In genomic region chr9:130712564-130713285, GRCh38 we compare ENCODE assay signal across 8 cellular contexts. TPM values are rescaled to one million over a fixed set of nuclear protein-coding genes. Genes with fewer than 3 reads are reported as not detected.
DNase-seq lines count a peak whose midpoint lies in the region; ATAC-seq, FAIRE-seq and TF ChIP-seq lines count a peak whose summit lies in the region.

No MANE protein-coding gene starts in this region.

- H2AK5ac ChIP-seq in H1 (ENCODE audit: low read depth, low read length) (no peak overlapping the region), mesenchymal stem cell (ENCODE audit: low read length, severe bottlenecking) (no peak overlapping the region)

- no peak overlapping the region for H3K23ac ChIP-seq in H1 (ENCODE audit: insufficient read length)
- H3K23ac ChIP-seq in mesenchymal stem cell (ENCODE audit: low read length in 2 of 2) = peak overlapping the region in 1 of 2 experiments; percentile 98

- no peak overlapping the region for H3K14ac ChIP-seq in H1 (ENCODE audit: insufficient read length)
- peak overlapping the region; percentile 62 to 100 for H3K14ac ChIP-seq in mesenchymal stem cell (ENCODE audit: low read length in 2 of 2)

- H2BK12ac ChIP-seq in H1 (ENCODE audit: low read depth, low read length) = no peak overlapping the region
- H2BK12ac ChIP-seq in mesenchymal stem cell (ENCODE audit: low read length in 2 of 2) = no peak overlapping the region

- H3K23me2 ChIP-seq in H1 (ENCODE audit: low read depth, low read length) = peaks cover 5% of the 10 kb centered on the region

- peak overlapping the region; percentile 96 for H3K27ac ChIP-seq in H1 (ENCODE audit: low read depth, low read length)
- peak overlapping the region; percentile 95 for H3K27ac ChIP-seq in mesenchymal stem cell (ENCODE audit: low read length, poor library complexity, severe bottlenecking)

- no peak overlapping the region for H3K4ac ChIP-seq in H1 (replicated peaks; ENCODE audit: insufficient read length, low read depth, low read length)
- peak overlapping the region; percentile 85 to 89 for H3K4ac ChIP-seq in mesenchymal stem cell (ENCODE audit: low read depth in 1 of 2, low read length in 2 of 2)

- DNase-seq in COLO829 (ENCODE audit: low spot score) (peak; percentile 98), HT-29 (ENCODE audit: low spot score) (peak; percentile 98), H1 (ENCODE audit: low read depth in 1 of 2, low spot score in 2 of 2) (peak; percentile 95), mesenchymal stem cell (peak; percentile 99)
- peak; percentile 89 for DNase-seq in NK-92 treated with Interleukin-12 subunit alpha and Interleukin-12 subunit beta, amount 100 ng/mL, for 24 hours (lab: John Stamatoyannopoulos, UW)
- peak; percentile 88 to 91 (median 90) for DNase-seq in activated CD8-positive, alpha-beta memory T cell treated with anti-CD3 and anti-CD28 coated beads for 48 hours (ENCODE audit: low read depth in 2 of 3, low spot score in 2 of 3)
- DNase-seq in stimulated activated CD8-positive, alpha-beta memory T cell treated with anti-CD3 and anti-CD28 coated beads, Interleukin-12 subunit alpha, Interleukin-12 subunit beta, amount 100 ng/mL, for 24 hours (ENCODE audit: extremely low read depth) = peak; percentile 83

- FAIRE-seq in H1 (lab: Jason Lieb, UNC) = no peak

- CTCF ChIA-PET in H1 (lab: Charles Lee; ENCODE audit: partially characterized antibody) = interaction anchor here (0.8 to 3.2 kb wide), 6 partner anchors 11 to 154 kb away, joined by 3 to 29 read pairs (median 4); no protein-coding TSS in a partner anchor

- peak overlapping the region; percentile 81 to 93 (median 90) for H3K9ac ChIP-seq in H1 (replicated peaks in 1 of 4; ENCODE audit: extremely low read depth in 1 of 4, low read depth in 3 of 4, low read length in 3 of 4)
- peak overlapping the region; percentile 97 for H3K9ac ChIP-seq in mesenchymal stem cell (ENCODE audit: low read length)

- peaks cover 0 to 16% of the 10 kb centered on the region in 2 experiments for H4K20me1 ChIP-seq in H1 (replicated peaks in 1 of 2; ENCODE audit: control insufficient read depth in 1 of 2, insufficient read depth in 2 of 2, low read length in 2 of 2)

- H4K91ac ChIP-seq in H1 (replicated peaks; ENCODE audit: insufficient read length, low read length) (no peak overlapping the region), mesenchymal stem cell (ENCODE audit: low read length) (peak overlapping the region; percentile 82)

- POLR2A ChIA-PET in H1 (lab: Charles Lee; ENCODE audit: partially characterized antibody) = interaction anchor here (0.9 to 1.3 kb wide), 6 partner anchors 11 to 153 kb away, joined by 3 to 7 read pairs (median 4); partner anchors contain the start of gene EXOSC2

- H2AFZ ChIP-seq in H1 (ENCODE audit: low read length) (no peak overlapping the region), mesenchymal stem cell (ENCODE audit: low read depth, low read length) (peak overlapping the region; percentile 96)

- TF ChIP-seq POLR2A in H1 (IDR thresholded peaks at IDR 0.05; ENCODE audit: control extremely low read depth in 1 of 2, low read depth in 2 of 2, low read length in 2 of 2) = peak in 1 of 2 experiments; percentile 85; a peak in 2 of 3 replicates

- peak overlapping the region; percentile 90 for H3K18ac ChIP-seq in H1 (ENCODE audit: extremely low read depth, low read length)
- peak overlapping the region; percentile 46 to 95 for H3K18ac ChIP-seq in mesenchymal stem cell (ENCODE audit: low read depth in 1 of 2, low read length in 2 of 2)

- H2BK15ac ChIP-seq in H1 (ENCODE audit: low read length) = no peak overlapping the region
- H2BK15ac ChIP-seq in mesenchymal stem cell (ENCODE audit: low read depth, poor library complexity, severe bottlenecking) = peak overlapping the region; percentile 87

- H3K4me2 ChIP-seq in H1 (ENCODE audit: insufficient read depth in 1 of 2, low read depth in 2 of 2, low read length in 2 of 2) (peak overlapping the region; percentile 84 to 96), mesenchymal stem cell (ENCODE audit: low read length, poor library complexity, severe bottlenecking) (peak overlapping the region; percentile 97)

- TF ChIP-seq RAD21 in H1 (IDR thresholded peaks at IDR 0.05 in 1 of 2, conservative IDR thresholded peaks at IDR 0.05 in 1 of 2; ENCODE audit: low read depth in 2 of 2, low read length in 2 of 2) = peak in 1 of 2 experiments; percentile 14; a peak in 1 of 4 replicates

- no peaks in the 10 kb centered on the region for H3K27me3 ChIP-seq in H1 (replicated peaks in 1 of 4; ENCODE audit: control insufficient read depth in 3 of 4, extremely low read depth in 1 of 4, insufficient read depth in 3 of 4, low read length in 3 of 4)
- H3K27me3 ChIP-seq in mesenchymal stem cell (ENCODE audit: control insufficient read depth in 1 of 2, insufficient read depth in 1 of 2, low read length in 2 of 2) = no peaks in the 10 kb centered on the region

- H3K4me3 ChIP-seq in H1 (ENCODE audit: extremely low read depth in 1 of 4, insufficient read depth in 2 of 4, low read depth in 3 of 4, low read length in 4 of 4) = peak overlapping the region; percentile 68 to 86 (median 76)
- peak overlapping the region; percentile 86 to 98 for H3K4me3 ChIP-seq in mesenchymal stem cell (ENCODE audit: insufficient read depth in 1 of 2, low read depth in 1 of 2, low read length in 2 of 2)

- peak overlapping the region; percentile 81 for H3K56ac ChIP-seq in H1 (replicated peaks; ENCODE audit: insufficient read length, low read depth, low read length)

- no peak for TF ChIP-seq EP300 in H1 (IDR thresholded peaks at IDR 0.05; ENCODE audit: borderline replicate concordance in 1 of 2, low read depth in 2 of 2, low read length in 2 of 2)

- peaks cover 2% of the 10 kb centered on the region; the same call in 1 of the 2 replicates for H3K79me1 ChIP-seq in H1 (ENCODE audit: low read depth, low read length)
- no peaks in the 10 kb centered on the region for H3K79me1 ChIP-seq in mesenchymal stem cell (replicated peaks; ENCODE audit: low read length, poor library complexity, severe bottlenecking)

- H3K79me2 ChIP-seq in H1 (ENCODE audit: control insufficient read depth in 1 of 2, insufficient read depth in 2 of 2, low read length in 2 of 2) = peaks cover 0 to 43% of the 10 kb centered on the region in 2 experiments; a peak in 3 of 4 replicates

- H2BK120ac ChIP-seq in H1 (replicated peaks; ENCODE audit: low read depth, low read length) (no peak overlapping the region), mesenchymal stem cell (ENCODE audit: low read depth, low read length) (peak overlapping the region; percentile 80)

- peak overlapping the region; percentile 78 for H2BK5ac ChIP-seq in H1 (ENCODE audit: low read depth, low read length)
- peak overlapping the region; percentile 96 for H2BK5ac ChIP-seq in mesenchymal stem cell (ENCODE audit: low read depth, low read length, poor library complexity, severe bottlenecking)

- WGBS in H1 (ENCODE audit: extremely low coverage in 1 of 2, insufficient coverage in 1 of 2, insufficient read length in 1 of 2, insufficient replicate concordance in 2 of 2, low coverage in 1 of 2, low lambda C conversion rate in 2 of 2, missing lambda C conversion rate in 1 of 2), 2 experiments = 1% methylated on average over 44 of the region's 68 CpGs; no CpG with 5 or more reads in 1 of the 2 experiments
- WGBS in mesenchymal stem cell = under 1% methylated on average over 57 of the region's 68 CpGs

- H4K5ac ChIP-seq in H1 (ENCODE audit: insufficient read length, low read depth, low read length) = peak overlapping the region; percentile 99

- TF ChIP-seq CTCF in H1 (IDR thresholded peaks at IDR 0.05; ENCODE audit: control extremely low read depth in 1 of 3, insufficient read depth in 1 of 3, low read depth in 1 of 3, low read length in 3 of 3) = no peak

- H4K8ac ChIP-seq in H1 (ENCODE audit: extremely low read depth, insufficient read depth, low read length) (peak overlapping the region; percentile 96; the same call in 1 of the 2 replicates), mesenchymal stem cell (ENCODE audit: low read length) (peak overlapping the region; percentile 97)

- H3K36me3 ChIP-seq in H1 (ENCODE audit: control insufficient read depth in 2 of 4, insufficient read depth in 4 of 4, low read length in 3 of 4) (no peaks in the 10 kb centered on the region), mesenchymal stem cell (ENCODE audit: control insufficient read depth in 1 of 2, insufficient read depth in 2 of 2, low read depth in 1 of 2, low read length in 2 of 2) (no peaks in the 10 kb centered on the region)

- ATAC-seq in GM21360 (IDR thresholded peaks at IDR 0.05; ENCODE audit: unreplicated experiment) = peak; percentile 96

- H3K4me1 ChIP-seq in H1 (replicated peaks in 1 of 4; ENCODE audit: control insufficient read depth in 3 of 4, insufficient read depth in 4 of 4, low read length in 3 of 4) = peaks cover 2 to 9% (median 3%) of the 10 kb centered on the region in 4 experiments; a peak in 4 of 7 replicates
- peaks cover 9% of the 10 kb centered on the region for H3K4me1 ChIP-seq in mesenchymal stem cell (ENCODE audit: control insufficient read depth, insufficient read depth, low read depth, low read length)

- H3K9me3 ChIP-seq in H1 (ENCODE audit: insufficient read depth in 2 of 2, low read depth in 1 of 2, low read length in 1 of 2) (no peaks in the 10 kb centered on the region), mesenchymal stem cell (ENCODE audit: control insufficient read depth, low read length) (no peaks in the 10 kb centered on the region)

- H2BK20ac ChIP-seq in H1 (ENCODE audit: low read length) = no peak overlapping the region

RNA-seq across cellular contexts. Expression of gene EXOSC2, which starts 19.1 kb away (rescaled TPM):
- total RNA-seq in HT-29 (2014; rRNA removed; shearing (Covaris generic)) = 26.5 and 29.7 TPM in 2 replicates
- total RNA-seq in H1 (2021; fragmentation: NEBNext Ultra II Directional; extraction: Animal tissue kit (Norgen Biotek cat#: 25700)) = 84.3 and 93.6 TPM in 2 replicates
- polyA plus RNA-seq in H1 (2011; rRNA removed) = 39.3 and 47.8 TPM in 2 replicates
- 67.9 TPM for polyA plus RNA-seq in H1 (2011; cell fraction: cytosol; rRNA removed)
- 45.9 TPM for polyA plus RNA-seq in H1 (2011; cell fraction: nucleus; rRNA removed)
- polyA plus RNA-seq in H1 (2012, experiment 1 of 2) = 65.5 to 78.6 TPM (median 69.6 TPM) in 4 replicates
- polyA plus RNA-seq in H1 (2012, experiment 2 of 2) = 24.0 TPM
- polyA plus RNA-seq in H1 (2013, experiment 1 of 2) = 34.7 TPM
- polyA plus RNA-seq in H1 (2013, experiment 2 of 2) = 33.1 TPM
- 96.3 and 109 TPM in 2 replicates for polyA minus RNA-seq in H1 (2011; rRNA and poly(A)+ RNA removed)
- polyA minus RNA-seq in H1 (2011; cell fraction: cytosol; rRNA and poly(A)+ RNA removed) = 41.5 TPM
- 62.0 TPM for polyA minus RNA-seq in H1 (2011; cell fraction: nucleus; rRNA and poly(A)+ RNA removed)
- 6.9 TPM for polyA plus RNA-seq in mesenchymal stem cell (2013, experiment 1 of 2)
- 6.9 TPM for polyA plus RNA-seq in mesenchymal stem cell (2013, experiment 2 of 2)

RNA-seq across cellular contexts. Expression of gene PRDM12, which starts 48.3 kb away (rescaled TPM):
- total RNA-seq in HT-29 (2014; rRNA removed; shearing (Covaris generic)) = not detected in 2 replicates
- 0.13 and 0.22 TPM in 2 replicates for total RNA-seq in H1 (2021; fragmentation: NEBNext Ultra II Directional; extraction: Animal tissue kit (Norgen Biotek cat#: 25700))
- polyA plus RNA-seq in H1 (2011; rRNA removed) = 0.14 and 0.20 TPM in 2 replicates
- polyA plus RNA-seq in H1 (2011; cell fraction: cytosol; rRNA removed) = 0.08 TPM
- polyA plus RNA-seq in H1 (2011; cell fraction: nucleus; rRNA removed) = 0.26 TPM
- polyA plus RNA-seq in H1 (2012, experiment 1 of 2) = 0.11 to 0.19 TPM (median 0.13 TPM) in 3 of 4 replicates, not detected in the other
- 0.14 TPM for polyA plus RNA-seq in H1 (2012, experiment 2 of 2)
- polyA plus RNA-seq in H1 (2013, experiment 1 of 2) = 0.02 TPM
- polyA plus RNA-seq in H1 (2013, experiment 2 of 2) = 0.06 TPM
- polyA minus RNA-seq in H1 (2011; rRNA and poly(A)+ RNA removed) = 0.07 TPM in 1 of 2 replicates, not detected in the other
- not detected for polyA minus RNA-seq in H1 (2011; cell fraction: cytosol; rRNA and poly(A)+ RNA removed)
- polyA minus RNA-seq in H1 (2011; cell fraction: nucleus; rRNA and poly(A)+ RNA removed) = not detected
- polyA plus RNA-seq in mesenchymal stem cell (2013, experiment 1 of 2) = 0.03 TPM
- 0.04 TPM for polyA plus RNA-seq in mesenchymal stem cell (2013, experiment 2 of 2)

Comparison
In these comparisons a context has a peak if more than half of its experiments do, and no peak if none do; other contexts are left out.
1. Peak in every context shown above with its lines: DNase-seq, ATAC-seq, H3K4me3 ChIP-seq and H3K27ac ChIP-seq.